ENCODE assay signal across 1 cellular context in the genomic region with DNA sequence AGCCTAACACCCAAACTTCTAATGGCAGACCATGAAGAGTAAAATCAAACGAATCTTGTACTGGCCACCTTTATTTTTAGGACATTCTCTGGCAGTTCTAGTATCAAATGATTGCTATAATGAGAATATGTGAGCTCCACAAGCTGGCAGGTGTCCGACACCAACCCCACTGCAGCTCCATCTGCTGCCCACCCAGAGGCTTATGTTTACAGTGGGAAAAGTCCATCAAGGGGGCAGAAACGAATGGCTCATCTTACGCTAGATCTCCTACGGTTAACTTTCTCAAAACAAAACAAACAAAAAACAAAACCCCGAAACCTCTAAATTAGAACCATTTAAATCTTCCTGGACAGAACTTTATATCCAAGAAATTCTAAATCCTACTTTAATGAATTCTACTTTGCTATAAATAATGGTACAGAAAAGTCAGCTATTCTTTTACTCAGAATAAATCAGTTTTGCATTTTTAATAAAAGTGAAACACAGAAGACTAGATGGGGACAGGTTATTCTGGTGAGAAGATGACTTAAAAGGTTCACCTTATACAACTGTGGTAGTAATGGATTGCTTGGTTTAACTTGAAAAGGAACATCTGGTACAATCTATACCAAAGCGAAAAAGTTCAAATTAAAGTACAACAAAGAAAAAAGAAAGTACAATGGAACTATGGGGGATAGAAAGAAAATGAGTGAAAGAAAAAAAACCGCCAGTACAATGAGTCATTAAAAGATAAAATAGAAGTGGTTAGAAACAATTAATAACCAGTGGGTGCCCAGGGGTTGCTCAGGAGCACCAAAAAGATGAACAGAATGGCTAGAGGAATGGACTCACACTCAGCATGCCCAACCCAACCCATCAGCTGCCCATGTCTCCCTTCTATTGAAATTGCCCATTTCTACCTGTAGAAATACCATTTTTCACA.
TF ChIP-seq lines count a peak whose summit lies in the region.

No MANE protein-coding gene starts in this region.

TF ChIP-seq in SK-N-SH, 30 proteins besides CTCF, POLR2A, EP300 and RAD21 (continued from another document):
- TF ChIP-seq MXI1 (IDR thresholded peaks at IDR 0.05; ENCODE audit: low read depth, low read length): no peak
- TF ChIP-seq, protein P1, sequence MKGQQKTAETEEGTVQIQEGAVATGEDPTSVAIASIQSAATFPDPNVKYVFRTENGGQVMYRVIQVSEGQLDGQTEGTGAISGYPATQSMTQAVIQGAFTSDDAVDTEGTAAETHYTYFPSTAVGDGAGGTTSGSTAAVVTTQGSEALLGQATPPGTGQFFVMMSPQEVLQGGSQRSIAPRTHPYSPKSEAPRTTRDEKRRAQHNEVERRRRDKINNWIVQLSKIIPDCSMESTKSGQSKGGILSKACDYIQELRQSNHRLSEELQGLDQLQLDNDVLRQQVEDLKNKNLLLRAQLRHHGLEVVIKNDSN (IDR thresholded peaks at IDR 0.05; ENCODE audit: borderline replicate concordance, low read depth): no peak
- no peak for TF ChIP-seq FOXJ3 (CRISPR knock-in tag; IDR thresholded peaks at IDR 0.05)
- no peak for TF ChIP-seq MAX (IDR thresholded peaks at IDR 0.05; ENCODE audit: low read depth)
- TF ChIP-seq, protein P2, sequence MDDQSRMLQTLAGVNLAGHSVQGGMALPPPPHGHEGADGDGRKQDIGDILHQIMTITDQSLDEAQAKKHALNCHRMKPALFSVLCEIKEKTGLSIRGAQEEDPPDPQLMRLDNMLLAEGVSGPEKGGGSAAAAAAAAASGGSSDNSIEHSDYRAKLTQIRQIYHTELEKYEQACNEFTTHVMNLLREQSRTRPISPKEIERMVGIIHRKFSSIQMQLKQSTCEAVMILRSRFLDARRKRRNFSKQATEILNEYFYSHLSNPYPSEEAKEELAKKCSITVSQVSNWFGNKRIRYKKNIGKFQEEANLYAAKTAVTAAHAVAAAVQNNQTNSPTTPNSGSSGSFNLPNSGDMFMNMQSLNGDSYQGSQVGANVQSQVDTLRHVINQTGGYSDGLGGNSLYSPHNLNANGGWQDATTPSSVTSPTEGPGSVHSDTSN (IDR thresholded peaks at IDR 0.05): no peak
- no peak for TF ChIP-seq POLR2AphosphoS5 (IDR thresholded peaks at IDR 0.05; ENCODE audit: low read depth, low read length)
